ENCODE assay signal across 21 cellular contexts in the genomic region with DNA sequence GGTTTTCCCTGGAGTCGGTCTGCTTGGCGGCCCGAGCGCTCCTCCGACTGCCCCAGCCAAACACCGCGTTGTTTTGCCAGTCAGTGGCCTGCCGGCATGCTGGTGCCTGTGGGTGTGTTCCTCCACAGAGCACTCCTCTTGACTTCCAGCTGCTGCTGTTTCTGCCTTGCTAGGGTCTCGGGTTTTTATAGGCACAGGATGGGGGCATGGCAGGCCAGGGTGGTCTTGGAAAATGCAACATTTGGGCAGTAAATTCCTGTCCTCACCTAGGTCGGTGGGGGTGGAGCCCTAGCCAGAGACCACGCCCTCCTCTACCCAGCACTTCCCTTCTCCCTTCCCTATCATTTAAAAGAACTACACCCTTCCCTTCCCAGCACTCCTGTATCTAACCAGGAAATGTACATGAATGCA. TPM values are rescaled to one million over a fixed set of nuclear protein-coding genes. Genes with fewer than 3 reads are reported as not detected.
DNase-seq lines count a peak whose midpoint lies in the region; ATAC-seq and TF ChIP-seq lines count a peak whose summit lies in the region.
"Had no signal": no experiment of that assay in that cellular context is flagged by ENCODE, and none has a peak within 500 bp of the region (broad histone marks: within the 10 kb centered on the region; RNA-seq: fewer than 3 reads in every experiment).

No MANE protein-coding gene starts in this region.

- CTCF ChIA-PET in HEK293T (lab: Yijun Ruan, JAX): no interaction called here

- no peak for TF ChIP-seq POLR2A in breast epithelium (IDR thresholded peaks at IDR 0.05)

- H3K9me3 Mint-ChIP-seq in GM23338: no peaks in the 10 kb centered on the region
- H3K9me3 Mint-ChIP-seq: activated T-helper 1 cell treated with anti-CD3 and anti-CD28 coated beads, Interleukin-12 subunit alpha, Interleukin-12 subunit beta, Interleukin-2, Interleukin-4 antibody, amounts not matched to agents 30 ng/mL and 10 ng/mL and 1 ng/mL, durations not matched to agents 14 hours and 24 hours and 36 hours; CD8-positive, alpha-beta T cell; mesothelial cell of epicardium; nephron progenitor cell had no signal

- no peaks in the 10 kb centered on the region for H3K27me3 ChIP-seq in GM23338 (ENCODE audit: insufficient read depth)
- peaks cover 28% of the 10 kb centered on the region for H3K27me3 ChIP-seq in RWPE2 (ENCODE audit: insufficient read depth, poor library complexity, severe bottlenecking)
- H3K27me3 ChIP-seq in left ventricle myocardium inferior (ENCODE audit: low read depth): no peaks in the 10 kb centered on the region
- no peaks in the 10 kb centered on the region for H3K27me3 ChIP-seq in breast epithelium
- H3K27me3 ChIP-seq: thyroid gland had no signal

- H3K9me2 ChIP-seq in GM23338 (ENCODE audit: insufficient read depth): no peaks in the 10 kb centered on the region

- intact Hi-C loops in left ventricle myocardium inferior (cut with micrococcal nuclease): no loop called here
- intact Hi-C loops in mucosa of descending colon (cut with DNase I, micrococcal nuclease): no loop called here
- intact Hi-C loops in breast epithelium (cut with DNase I; ENCODE audit: low total_unique reads): no loop called here

- no peaks in the 10 kb centered on the region for H3F3A ChIP-seq in GM23338 (replicated peaks; ENCODE audit: low read depth)

- 0 out of 2 replicates have a peak, but pooled peaks cover 11% of the 10 kb centered on the region for H3K4me1 ChIP-seq in GM23338 (ENCODE audit: insufficient read depth)
- no peaks in the 10 kb centered on the region for H3K4me1 ChIP-seq in RWPE2 (ENCODE audit: insufficient read depth, poor library complexity, severe bottlenecking)
- peaks cover 57% of the 10 kb centered on the region for H3K4me1 ChIP-seq in left ventricle myocardium inferior
- no peaks in the 10 kb centered on the region for H3K4me1 ChIP-seq in mucosa of descending colon (ENCODE audit: low read depth)
- H3K4me1 ChIP-seq in breast epithelium: no peaks in the 10 kb centered on the region
- H3K4me1 ChIP-seq: thyroid gland had no signal

- H3K4me3 Mint-ChIP-seq in GM23338: peak overlapping the region; percentile 60; the same call in 2 of the 3 replicates
- H3K4me3 Mint-ChIP-seq: activated CD8-positive, alpha-beta memory T cell treated with anti-CD3 and anti-CD28 coated beads, Interleukin-2, amount 10 ng/mL, durations not matched to agents 7 days and 5 days; activated naive CD8-positive, alpha-beta T cell; activated T-helper 1 cell treated with anti-CD3 and anti-CD28 coated beads, Interleukin-12 subunit alpha, Interleukin-12 subunit beta, Interleukin-2, Interleukin-4 antibody, amounts not matched to agents 30 ng/mL and 10 ng/mL and 1 ng/mL, durations not matched to agents 14 hours and 24 hours and 36 hours; CD8-positive, alpha-beta T cell; mesothelial cell of epicardium; nephron progenitor cell had no signal

- no peaks in the 10 kb centered on the region for H3K36me3 Mint-ChIP-seq in GM23338 (ENCODE audit: low read depth)
- H3K36me3 Mint-ChIP-seq: activated CD8-positive, alpha-beta memory T cell treated with anti-CD3 and anti-CD28 coated beads, Interleukin-2, amount 10 ng/mL, durations not matched to agents 7 days and 5 days; activated naive CD8-positive, alpha-beta T cell; CD8-positive, alpha-beta T cell; mesothelial cell of epicardium had no signal

- POLR2A ChIA-PET in HEK293T (lab: Yijun Ruan, JAX): no interaction called here

- no peaks in the 10 kb centered on the region for H3K36me3 ChIP-seq in GM23338 (ENCODE audit: insufficient read depth)
- no peaks in the 10 kb centered on the region for H3K36me3 ChIP-seq in RWPE2 (ENCODE audit: low read depth)
- H3K36me3 ChIP-seq in left ventricle myocardium inferior: no peaks in the 10 kb centered on the region
- no peaks in the 10 kb centered on the region for H3K36me3 ChIP-seq in mucosa of descending colon (ENCODE audit: low read depth)
- no peaks in the 10 kb centered on the region for H3K36me3 ChIP-seq in breast epithelium
- H3K36me3 ChIP-seq: thyroid gland had no signal

- peak overlapping the region; percentile 98 for H2AFZ ChIP-seq in GM23338

- H3K9me3 ChIP-seq in RWPE2 (ENCODE audit: severe bottlenecking) (no peaks in the 10 kb centered on the region), left ventricle myocardium inferior (replicated peaks) (no peaks in the 10 kb centered on the region), mucosa of descending colon (no peaks in the 10 kb centered on the region), breast epithelium (no peaks in the 10 kb centered on the region)
- H3K9me3 ChIP-seq: thyroid gland had no signal

- TF ChIP-seq CTCF in GM23338 (conservative IDR thresholded peaks at IDR 0.05; ENCODE audit: low read depth in 2 of 2) (no peak), RWPE2 (IDR thresholded peaks at IDR 0.05; ENCODE audit: poor library complexity, severe bottlenecking) (no peak), left ventricle myocardium inferior (IDR thresholded peaks at IDR 0.05; ENCODE audit: borderline replicate concordance) (no peak), mucosa of descending colon (IDR thresholded peaks at IDR 0.05) (no peak), breast epithelium (IDR thresholded peaks at IDR 0.05) (no peak)

- H3K4me3 ChIP-seq in GM23338 (peak overlapping the region; percentile 40), RWPE2 (ENCODE audit: severe bottlenecking) (no peak overlapping the region), left ventricle myocardium inferior (peak overlapping the region; percentile 46), mucosa of descending colon (no peak overlapping the region), breast epithelium (peak overlapping the region in 1 of 3 donors; percentile 31)
- H3K4me3 ChIP-seq: thyroid gland had no signal

- H3K27me3 Mint-ChIP-seq in GM23338 (ENCODE audit: insufficient read depth, low read depth, poor library complexity): peaks cover 1% of the 10 kb centered on the region

- H3K27ac Mint-ChIP-seq in GM23338: no peak overlapping the region
- H3K27ac Mint-ChIP-seq: activated CD8-positive, alpha-beta memory T cell treated with anti-CD3 and anti-CD28 coated beads, Interleukin-2, amount 10 ng/mL, durations not matched to agents 7 days and 5 days; activated naive CD8-positive, alpha-beta T cell; activated T-helper 1 cell treated with anti-CD3 and anti-CD28 coated beads, Interleukin-12 subunit alpha, Interleukin-12 subunit beta, Interleukin-2, Interleukin-4 antibody, amounts not matched to agents 30 ng/mL and 10 ng/mL and 1 ng/mL, durations not matched to agents 14 hours and 24 hours and 36 hours; CD8-positive, alpha-beta T cell; mesothelial cell of epicardium; nephron progenitor cell had no signal

- peaks cover 21% of the 10 kb centered on the region for H3K4me1 Mint-ChIP-seq in GM23338
- H3K4me1 Mint-ChIP-seq: activated CD8-positive, alpha-beta memory T cell treated with anti-CD3 and anti-CD28 coated beads, Interleukin-2, amount 10 ng/mL, durations not matched to agents 7 days and 5 days had no signal

- ATAC-seq in GM23338 (peak; percentile 92), RWPE2 (ENCODE audit: low read depth) (peak; percentile 31; the same call in 1 of the 3 replicates), mucosa of descending colon (peak; percentile 74)
- ATAC-seq: activated CD8-positive, alpha-beta memory T cell treated with anti-CD3 and anti-CD28 coated beads, Interleukin-2, amount 10 ng/mL, durations not matched to agents 7 days and 5 days; CD8-positive, alpha-beta T cell had no signal

- H3K27ac ChIP-seq in GM23338 (ENCODE audit: low read depth) (0 out of 2 replicates have a peak overlapping the region, but pooled peaks have one; percentile 45), RWPE2 (ENCODE audit: poor library complexity, severe bottlenecking) (no peak overlapping the region), left ventricle myocardium inferior (replicated peaks) (peak overlapping the region; percentile 90), breast epithelium (peak overlapping the region in 1 of 2 donors; percentile 38)
- H3K27ac ChIP-seq: thyroid gland had no signal

- no peaks in the 10 kb centered on the region for H4K20me1 ChIP-seq in GM23338 (replicated peaks; ENCODE audit: insufficient read depth)

- DNase-seq in GM23338 (ENCODE audit: low spot score) (peak; percentile 45), RWPE2 (ENCODE audit: low spot score) (no peak), left ventricle myocardium inferior (peak; percentile 27), mucosa of descending colon (peak in 2 of 3 donors; percentile 47 to 51), breast epithelium (ENCODE audit: low spot score in 2 of 2) (no peak), superior temporal gyrus (ENCODE audit: extremely low spot score) (no peak), HEK293T (ENCODE audit: extremely low spot score) (no peak)
- DNase-seq: activated CD4-positive, alpha-beta T cell treated with anti-CD3 and anti-CD28 coated beads for 48 hours; activated CD8-positive, alpha-beta memory T cell treated with anti-CD3 and anti-CD28 coated beads, Interleukin-2, amount 10 ng/mL, durations not matched to agents 7 days and 5 days; CD8-positive, alpha-beta T cell; DMS53; HCEC 1CT; head of caudate nucleus; islet precursor cell; NCI-H1105 treated with DMSO at 0.1 percent for 48 hours; nephron progenitor cell; stimulated activated naive CD4-positive, alpha-beta T cell; thyroid gland had no signal

- no peaks in the 10 kb centered on the region for H3K79me2 ChIP-seq in GM23338 (replicated peaks; ENCODE audit: insufficient read depth)

- H3K4me2 ChIP-seq in GM23338: peak overlapping the region; percentile 76

TF ChIP-seq in GM23338, 12 proteins besides CTCF, POLR2A, EP300 and RAD21:
- no peak for TF ChIP-seq JUNB (IDR thresholded peaks at IDR 0.05; ENCODE audit: unreplicated experiment)

TF ChIP-seq in HEK293T, 16 proteins besides CTCF, POLR2A, EP300 and RAD21:
- TF ChIP-seq HDGF (IDR thresholded peaks at IDR 0.05; ENCODE audit: borderline replicate concordance) (no peak), ARNT (IDR thresholded peaks at IDR 0.05) (no peak), CTBP1 (IDR thresholded peaks at IDR 0.05; ENCODE audit: borderline replicate concordance) (no peak)

RNA-seq across cellular contexts. Expression of a gene that starts 34.7 kb away (rescaled TPM):
- 2.8 and 3.7 TPM in 2 replicates for total RNA-seq in GM23338 (2014; rRNA removed; shearing (Covaris generic))
- polyA plus RNA-seq in GM23338 (2016; fragmentation: Nextera tagmentation; extraction: Ambion mirVana): 0.78 and 1.4 TPM in 2 replicates
- total RNA-seq in left ventricle myocardium inferior: 12.4 TPM
- 10 to 100 TPM in 1 of 3 donors, 1 to 10 TPM in 2; 4.8 to 11.6 (median 5.4) TPM for total RNA-seq in mucosa of descending colon
- total RNA-seq in breast epithelium: 1 to 10 TPM; 5.6 to 7.8 (median 5.8) TPM

Comparison
In these comparisons a context has a peak if more than half of its experiments do, and no peak if none do; other contexts are left out.
1. ATAC-seq: peak in every context shown above with its lines; median percentile 92 in GM23338; 74 in mucosa of descending colon; 31 in RWPE2.
2. DNase-seq: peak in GM23338 (single experiment), left ventricle myocardium inferior (single experiment) and mucosa of descending colon (2 of 3); none in RWPE2 (single experiment), breast epithelium (0 of 2), superior temporal gyrus (single experiment) and HEK293T (single experiment).
3. H3K4me3 ChIP-seq: peak in GM23338 (single experiment) and left ventricle myocardium inferior (single experiment); none in RWPE2 (single experiment) and mucosa of descending colon (single experiment).